In the genomic region with DNA sequence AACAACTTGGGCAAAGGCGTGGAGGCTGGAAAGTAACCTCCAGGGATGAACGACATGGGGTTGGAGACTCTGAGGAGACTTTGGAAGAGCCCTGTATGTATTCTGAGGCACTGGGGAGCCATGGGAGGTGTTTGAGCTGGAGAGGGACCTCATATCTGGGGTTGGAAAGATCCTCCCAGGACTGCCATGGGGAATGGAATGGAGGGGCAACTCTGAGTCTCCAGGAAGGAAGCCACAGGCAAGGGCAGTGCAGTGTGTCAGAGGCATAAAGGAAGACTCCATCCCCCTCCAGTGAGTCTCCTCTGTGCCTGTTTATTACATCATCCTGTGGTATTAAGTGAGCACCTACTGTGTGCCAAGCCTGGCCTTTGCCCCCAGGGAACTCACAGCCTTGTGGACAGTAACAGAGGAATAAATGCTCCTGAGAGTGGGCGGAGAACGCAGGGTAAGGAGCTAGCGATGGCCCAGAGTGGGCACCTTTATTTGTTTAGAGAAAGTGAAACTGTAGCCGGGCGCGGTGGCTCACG, we compare ENCODE assay signal across 9 cellular contexts. TPM values are rescaled to one million over a fixed set of nuclear protein-coding genes. Genes with fewer than 3 reads are reported as not detected.
DNase-seq lines count a peak whose midpoint lies in the region; ATAC-seq and TF ChIP-seq lines count a peak whose summit lies in the region.
"Had no signal": no experiment of that assay in that cellular context is flagged by ENCODE, and none has a peak within 500 bp of the region (broad histone marks: within the 10 kb centered on the region; RNA-seq: fewer than 3 reads in every experiment).

No MANE protein-coding gene starts in this region.

- peaks cover 32 to 41% (median 39%) of the 10 kb centered on the region in 3 donors for H3K4me1 Mint-ChIP-seq in naive B cell

- peak overlapping the region; percentile 87 to 98 (median 97) for H3K27ac Mint-ChIP-seq in naive B cell

- H3K9me3 ChIP-seq in HEK293 (ENCODE audit: control insufficient read depth, insufficient read depth, low read depth, low read length), result no peaks in the 10 kb centered on the region
- no peaks in the 10 kb centered on the region for H3K9me3 ChIP-seq in ascending aorta

- peak overlapping the region in 7 of 8 donors; percentile 64 to 90 (median 82) for H3K4me3 Mint-ChIP-seq in naive B cell

- ATAC-seq in naive B cell (ENCODE audit: low read depth in 2 of 2) (no peak), GM21526 (IDR thresholded peaks at IDR 0.05; ENCODE audit: low FRiP score, unreplicated experiment) (no peak)

- H3K4me1 ChIP-seq in HEK293 (ENCODE audit: control insufficient read depth, insufficient read depth, low read length) (0 out of 2 replicates have a peak, but pooled peaks cover 2% of the 10 kb centered on the region), ascending aorta (peaks cover 22 to 33% of the 10 kb centered on the region in 2 donors)

- intact Hi-C loops in ascending aorta (cut with DNase I), result no loop called here

- no peak overlapping the region for H3K4me3 ChIP-seq in HEK293 (ENCODE audit: low read depth, low read length)
- peak overlapping the region in 1 of 2 donors; percentile 53 for H3K4me3 ChIP-seq in ascending aorta

- H3K36me3 ChIP-seq in HEK293 (ENCODE audit: control insufficient read depth in 2 of 2, insufficient read depth in 1 of 2, low read length in 2 of 2) (peaks cover 6 to 32% of the 10 kb centered on the region in 2 experiments; a peak in 2 of 3 replicates), ascending aorta (peaks cover 26 to 34% of the 10 kb centered on the region in 2 donors)

- H3K9me3 Mint-ChIP-seq in naive B cell, result no peaks in the 10 kb centered on the region

- H3K27ac ChIP-seq in 22Rv1 (peak overlapping the region; percentile 92), HEK293 (ENCODE audit: extremely low read depth, low read depth, low read length) (peak overlapping the region; percentile 98), ascending aorta (peak overlapping the region; percentile 62 to 82)

- POLR2A ChIA-PET in HEK293 (lab: Yijun Ruan, JAX), result interaction anchor here (0.6 to 1.4 kb wide), 5 partner anchors 25 to 646 kb away, joined by 3 to 9 read pairs (median 4); a partner anchor contains a TSS

- H3K27me3 ChIP-seq in ascending aorta, result no peaks in the 10 kb centered on the region

- no peaks in the 10 kb centered on the region for H3K27me3 Mint-ChIP-seq in naive B cell

- CTCF ChIA-PET in HEK293 (lab: Yijun Ruan, JAX), result interaction anchor here (0.5 to 4.3 kb wide), 26 partner anchors 11 to 383 kb away, joined by 3 to 25 read pairs (median 4); a partner anchor contains a TSS

- TF ChIP-seq CTCF in 22Rv1 (IDR thresholded peaks at IDR 0.05) (no peak), HEK293 (tag by site-specific recombination; IDR thresholded peaks at IDR 0.05) (no peak), ascending aorta (IDR thresholded peaks at IDR 0.05) (no peak)

- DNase-seq in ascending aorta (ENCODE audit: low spot score in 2 of 2) (no peak), naive B cell (no peak), cerebellum (ENCODE audit: low spot score) (no peak), NCI-H2107 (lab: John Stamatoyannopoulos, UW) (no peak), activated gamma-delta T cell (lab: John Stamatoyannopoulos, UW) (no peak)

- peaks cover 0 to 17% of the 10 kb centered on the region in 2 donors for H3K36me3 Mint-ChIP-seq in naive B cell

TF ChIP-seq in HEK293, 187 proteins besides CTCF, POLR2A, EP300 and RAD21 (continues in another document):
- TF ChIP-seq ZNF169 (tag by site-specific recombination; IDR thresholded peaks at IDR 0.05) (no peak), EGR2 (tag by site-specific recombination; IDR thresholded peaks at IDR 0.05; ENCODE audit: low read depth) (0 out of 2 replicates have a peak, but pooled peaks have one; percentile 1), MYNN (tag by site-specific recombination; IDR thresholded peaks at IDR 0.05; ENCODE audit: borderline replicate concordance) (no peak), PRDM1 (tag by site-specific recombination; IDR thresholded peaks at IDR 0.05) (no peak), ZNF664 (tag by site-specific recombination; IDR thresholded peaks at IDR 0.05) (peak; percentile 99), ZNF211 (tag by site-specific recombination; IDR thresholded peaks at IDR 0.05; ENCODE audit: low read depth) (no peak), BCL11A (tag by site-specific recombination; IDR thresholded peaks at IDR 0.05; ENCODE audit: low read depth) (0 out of 2 replicates have a peak, but pooled peaks have one; percentile 21), ZNF747 (tag by site-specific recombination; IDR thresholded peaks at IDR 0.05) (no peak), ZBTB8A (tag by site-specific recombination; IDR thresholded peaks at IDR 0.05) (no peak), ZNF16 (tag by site-specific recombination; IDR thresholded peaks at IDR 0.05; ENCODE audit: low read depth) (peak; percentile 98), ZNF544 (tag by site-specific recombination; IDR thresholded peaks at IDR 0.05) (no peak), ZNF433 (tag by site-specific recombination; IDR thresholded peaks at IDR 0.05; ENCODE audit: low read depth) (no peak), ZNF175 (tag by site-specific recombination; IDR thresholded peaks at IDR 0.05) (no peak), ZNF132 (tag by site-specific recombination; IDR thresholded peaks at IDR 0.05; ENCODE audit: borderline replicate concordance) (no peak), KLF1 (tag by site-specific recombination; IDR thresholded peaks at IDR 0.05) (peak; percentile 32; the same call in 1 of the 2 replicates), ZSCAN23 (tag by site-specific recombination; IDR thresholded peaks at IDR 0.05) (no peak), KLF7 (tag by site-specific recombination; IDR thresholded peaks at IDR 0.05; ENCODE audit: borderline replicate concordance) (0 out of 2 replicates have a peak, but pooled peaks have one; percentile 21), ZNF777 (tag by site-specific recombination; IDR thresholded peaks at IDR 0.05; ENCODE audit: borderline replicate concordance) (no peak), ZNF473 (tag by site-specific recombination; IDR thresholded peaks at IDR 0.05) (no peak)
- TF ChIP-seq, protein P1, sequence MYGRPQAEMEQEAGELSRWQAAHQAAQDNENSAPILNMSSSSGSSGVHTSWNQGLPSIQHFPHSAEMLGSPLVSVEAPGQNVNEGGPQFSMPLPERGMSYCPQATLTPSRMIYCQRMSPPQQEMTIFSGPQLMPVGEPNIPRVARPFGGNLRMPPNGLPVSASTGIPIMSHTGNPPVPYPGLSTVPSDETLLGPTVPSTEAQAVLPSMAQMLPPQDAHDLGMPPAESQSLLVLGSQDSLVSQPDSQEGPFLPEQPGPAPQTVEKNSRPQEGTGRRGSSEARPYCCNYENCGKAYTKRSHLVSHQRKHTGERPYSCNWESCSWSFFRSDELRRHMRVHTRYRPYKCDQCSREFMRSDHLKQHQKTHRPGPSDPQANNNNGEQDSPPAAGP (tag by site-specific recombination; IDR thresholded peaks at IDR 0.05), result no peak
- TF ChIP-seq, protein P2, sequence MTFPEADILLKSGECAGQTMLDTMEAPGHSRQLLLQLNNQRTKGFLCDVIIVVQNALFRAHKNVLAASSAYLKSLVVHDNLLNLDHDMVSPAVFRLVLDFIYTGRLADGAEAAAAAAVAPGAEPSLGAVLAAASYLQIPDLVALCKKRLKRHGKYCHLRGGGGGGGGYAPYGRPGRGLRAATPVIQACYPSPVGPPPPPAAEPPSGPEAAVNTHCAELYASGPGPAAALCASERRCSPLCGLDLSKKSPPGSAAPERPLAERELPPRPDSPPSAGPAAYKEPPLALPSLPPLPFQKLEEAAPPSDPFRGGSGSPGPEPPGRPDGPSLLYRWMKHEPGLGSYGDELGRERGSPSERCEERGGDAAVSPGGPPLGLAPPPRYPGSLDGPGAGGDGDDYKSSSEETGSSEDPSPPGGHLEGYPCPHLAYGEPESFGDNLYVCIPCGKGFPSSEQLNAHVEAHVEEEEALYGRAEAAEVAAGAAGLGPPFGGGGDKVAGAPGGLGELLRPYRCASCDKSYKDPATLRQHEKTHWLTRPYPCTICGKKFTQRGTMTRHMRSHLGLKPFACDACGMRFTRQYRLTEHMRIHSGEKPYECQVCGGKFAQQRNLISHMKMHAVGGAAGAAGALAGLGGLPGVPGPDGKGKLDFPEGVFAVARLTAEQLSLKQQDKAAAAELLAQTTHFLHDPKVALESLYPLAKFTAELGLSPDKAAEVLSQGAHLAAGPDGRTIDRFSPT (tag by site-specific recombination; IDR thresholded peaks at IDR 0.05), result peak; percentile 49; the same call in 1 of the 2 replicates
- TF ChIP-seq, protein P3, sequence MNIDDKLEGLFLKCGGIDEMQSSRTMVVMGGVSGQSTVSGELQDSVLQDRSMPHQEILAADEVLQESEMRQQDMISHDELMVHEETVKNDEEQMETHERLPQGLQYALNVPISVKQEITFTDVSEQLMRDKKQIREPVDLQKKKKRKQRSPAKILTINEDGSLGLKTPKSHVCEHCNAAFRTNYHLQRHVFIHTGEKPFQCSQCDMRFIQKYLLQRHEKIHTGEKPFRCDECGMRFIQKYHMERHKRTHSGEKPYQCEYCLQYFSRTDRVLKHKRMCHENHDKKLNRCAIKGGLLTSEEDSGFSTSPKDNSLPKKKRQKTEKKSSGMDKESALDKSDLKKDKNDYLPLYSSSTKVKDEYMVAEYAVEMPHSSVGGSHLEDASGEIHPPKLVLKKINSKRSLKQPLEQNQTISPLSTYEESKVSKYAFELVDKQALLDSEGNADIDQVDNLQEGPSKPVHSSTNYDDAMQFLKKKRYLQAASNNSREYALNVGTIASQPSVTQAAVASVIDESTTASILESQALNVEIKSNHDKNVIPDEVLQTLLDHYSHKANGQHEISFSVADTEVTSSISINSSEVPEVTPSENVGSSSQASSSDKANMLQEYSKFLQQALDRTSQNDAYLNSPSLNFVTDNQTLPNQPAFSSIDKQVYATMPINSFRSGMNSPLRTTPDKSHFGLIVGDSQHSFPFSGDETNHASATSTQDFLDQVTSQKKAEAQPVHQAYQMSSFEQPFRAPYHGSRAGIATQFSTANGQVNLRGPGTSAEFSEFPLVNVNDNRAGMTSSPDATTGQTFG (tag by site-specific recombination; IDR thresholded peaks at IDR 0.05; ENCODE audit: borderline replicate concordance), result no peak

RNA-seq across cellular contexts. Expression of a gene that starts 7.7 kb away (rescaled TPM):
- 4.7 TPM for total RNA-seq in ascending aorta
- 1 to 10 TPM in 1 of 6 donors, under 1 TPM in 4, not detected in 1; 0.30 to 1.0 (median 0.49) TPM for polyA plus RNA-seq in naive B cell (ENCODE audit: low read depth in 6 of 6)
- total RNA-seq in cerebellum, result not detected
- total RNA-seq: occipital lobe had no signal

RNA-seq across cellular contexts. Expression of a gene that starts 18.0 kb away (rescaled TPM):
- not detected for total RNA-seq in ascending aorta
- polyA plus RNA-seq in naive B cell (ENCODE audit: low read depth in 6 of 6), result under 1 TPM in 3 of 6 donors, not detected in 3; 0.41 to 0.87 (median 0.53) TPM
- total RNA-seq in cerebellum, result not detected
- total RNA-seq: occipital lobe had no signal

RNA-seq across cellular contexts. Expression of a gene that starts 25.1 kb away (rescaled TPM):
- total RNA-seq in ascending aorta (not detected), cerebellum (1.6 TPM)
- polyA plus RNA-seq in naive B cell (ENCODE audit: low read depth in 6 of 6), result not detected
- total RNA-seq: occipital lobe had no signal

RNA-seq across cellular contexts. Expression of a gene that starts 33.7 kb away (rescaled TPM):
- total RNA-seq in ascending aorta (not detected), cerebellum (9.6 TPM)
- 10 to 100 TPM in 5 of 6 donors, 1 to 10 TPM in 1; 6.4 to 45.0 (median 15.4) TPM for polyA plus RNA-seq in naive B cell (ENCODE audit: low read depth in 6 of 6)

RNA-seq across cellular contexts. Expression of a gene that starts 37.6 kb away (rescaled TPM):
- 21.3 TPM for total RNA-seq in ascending aorta
- polyA plus RNA-seq in naive B cell (ENCODE audit: low read depth in 6 of 6), result 10 to 100 TPM; 13.1 to 37.2 (median 20.3) TPM
- total RNA-seq in cerebellum, result 46.6 TPM
